ENCODE assay signal across 8 cellular contexts in genomic region chr14:23559010-23559920, GRCh38. TPM values are rescaled to one million over a fixed set of nuclear protein-coding genes. Genes with fewer than 3 reads are reported as not detected.
DNase-seq lines count a peak whose midpoint lies in the region; ATAC-seq and TF ChIP-seq lines count a peak whose summit lies in the region.

No MANE protein-coding gene starts in this region.

- peaks cover 41% of the 10 kb centered on the region for H3K4me1 Mint-ChIP-seq in activated CD8-positive, alpha-beta memory T cell treated with anti-CD3 and anti-CD28 coated beads, Interleukin-2, amount 10 ng/mL, durations not matched to agents 7 days and 5 days
- peaks cover 24% of the 10 kb centered on the region for H3K4me1 Mint-ChIP-seq in osteocyte (ENCODE audit: unreplicated experiment)

- TF ChIP-seq POLR2A in erythroblast (IDR thresholded peaks at IDR 0.05; ENCODE audit: low read length) (no peak), vagina (IDR thresholded peaks at IDR 0.05) (no peak)

- H3K4me3 ChIP-seq in vagina: no peak overlapping the region

- no peak overlapping the region for H3K4me3 Mint-ChIP-seq in activated CD8-positive, alpha-beta memory T cell treated with anti-CD3 and anti-CD28 coated beads, Interleukin-2, amount 10 ng/mL, durations not matched to agents 7 days and 5 days
- no peak overlapping the region for H3K4me3 Mint-ChIP-seq in osteocyte (ENCODE audit: unreplicated experiment)

- peak overlapping the region; percentile 3 for H3K27ac Mint-ChIP-seq in activated CD8-positive, alpha-beta memory T cell treated with anti-CD3 and anti-CD28 coated beads, Interleukin-2, amount 10 ng/mL, durations not matched to agents 7 days and 5 days
- H3K27ac Mint-ChIP-seq in osteocyte (ENCODE audit: unreplicated experiment): no peak overlapping the region

- H3K4me1 ChIP-seq in vagina: peaks cover 34% of the 10 kb centered on the region

- intact Hi-C loops in vagina (cut with DNase I): no loop called here

- H3K36me3 ChIP-seq in vagina: peaks cover 0 to 36% of the 10 kb centered on the region in 2 donors

- CTCF ChIA-PET in activated CD8-positive, alpha-beta memory T cell treated with anti-CD3 and anti-CD28 coated beads, Interleukin-2, amount 10 ng/mL, durations not matched to agents 7 days and 5 days (lab: Charles Lee): interaction anchor here (0.7 to 10.0 kb wide), 28 partner anchors 7 to 534 kb away, joined by 3 to 212 read pairs (median 3); partner anchors contain the start of genes AP1G2, HOMEZ, NGDN and PABPN1

- H3K27me3 Mint-ChIP-seq in activated CD8-positive, alpha-beta memory T cell treated with anti-CD3 and anti-CD28 coated beads, Interleukin-2, amount 10 ng/mL, durations not matched to agents 7 days and 5 days: no peaks in the 10 kb centered on the region
- no peaks in the 10 kb centered on the region for H3K27me3 Mint-ChIP-seq in osteocyte (ENCODE audit: unreplicated experiment)

- peaks cover 26% of the 10 kb centered on the region for H3K36me3 Mint-ChIP-seq in activated CD8-positive, alpha-beta memory T cell treated with anti-CD3 and anti-CD28 coated beads, Interleukin-2, amount 10 ng/mL, durations not matched to agents 7 days and 5 days
- H3K36me3 Mint-ChIP-seq in osteocyte (ENCODE audit: unreplicated experiment): peaks cover 4% of the 10 kb centered on the region

- no peak for ATAC-seq in activated CD8-positive, alpha-beta memory T cell treated with anti-CD3 and anti-CD28 coated beads, Interleukin-2, amount 10 ng/mL, durations not matched to agents 7 days and 5 days
- no peak for ATAC-seq in GM21360 (IDR thresholded peaks at IDR 0.05; ENCODE audit: unreplicated experiment)

- H3K27me3 ChIP-seq in vagina: no peaks in the 10 kb centered on the region

- no peaks in the 10 kb centered on the region for H3K9me3 Mint-ChIP-seq in activated CD8-positive, alpha-beta memory T cell treated with anti-CD3 and anti-CD28 coated beads, Interleukin-2, amount 10 ng/mL, durations not matched to agents 7 days and 5 days (ENCODE audit: low read depth)
- no peaks in the 10 kb centered on the region for H3K9me3 Mint-ChIP-seq in osteocyte (ENCODE audit: unreplicated experiment)

- DNase-seq in NCI-H748 (lab: John Stamatoyannopoulos, UW; ENCODE audit: unreplicated experiment) (peak; percentile 63), NCI-H748 treated with DMSO at 0.1 percent for 48 hours (lab: John Stamatoyannopoulos, UW) (no peak), NCI-H2196 treated with DMSO at 0.1 percent for 48 hours (lab: John Stamatoyannopoulos, UW; ENCODE audit: unreplicated experiment) (peak; percentile 44), erythroblast (lab: John Stamatoyannopoulos, UW) (peak; percentile 76 to 86), osteocyte (ENCODE audit: extremely low spot score, unreplicated experiment) (no peak), vagina (ENCODE audit: extremely low spot score in 2 of 2) (no peak)
- DNase-seq in activated CD8-positive, alpha-beta memory T cell treated with anti-CD3 and anti-CD28 coated beads, Interleukin-2, amount 10 ng/mL, durations not matched to agents 7 days and 5 days: peak; percentile 78

- TF ChIP-seq CTCF in osteocyte (IDR thresholded peaks at IDR 0.05) (peak; percentile 90), vagina (IDR thresholded peaks at IDR 0.05) (peak in 2 of 3 experiments; percentile 38 to 68)

- H3K27ac ChIP-seq in vagina: no peak overlapping the region

- no peaks in the 10 kb centered on the region for H3K9me3 ChIP-seq in vagina

RNA-seq across cellular contexts. Expression of gene THTPA, which starts 3.2 kb away (rescaled TPM):
- total RNA-seq in activated CD8-positive, alpha-beta memory T cell treated with anti-CD3 and anti-CD28 coated beads, Interleukin-2, amount 10 ng/mL, durations not matched to agents 7 days and 5 days: 10 to 100 TPM; 13.5 to 15.6 TPM
- total RNA-seq in osteocyte (22.3 and 25.7 TPM in 2 replicates), vagina (15.0 TPM)

RNA-seq across cellular contexts. Expression of gene ZFHX2, which starts 7.7 kb away (rescaled TPM):
- 1 to 10 TPM; 1.8 to 2.7 TPM for total RNA-seq in activated CD8-positive, alpha-beta memory T cell treated with anti-CD3 and anti-CD28 coated beads, Interleukin-2, amount 10 ng/mL, durations not matched to agents 7 days and 5 days
- 3.8 and 5.7 TPM in 2 replicates for total RNA-seq in osteocyte
- total RNA-seq in vagina: 0.74 TPM

RNA-seq across cellular contexts. Expression of gene AP1G2, which starts 8.3 kb away (rescaled TPM):
- 100 to 1,000 TPM; 222 to 294 TPM for total RNA-seq in activated CD8-positive, alpha-beta memory T cell treated with anti-CD3 and anti-CD28 coated beads, Interleukin-2, amount 10 ng/mL, durations not matched to agents 7 days and 5 days
- total RNA-seq in osteocyte (27.5 and 32.6 TPM in 2 replicates), vagina (122 TPM)

RNA-seq across cellular contexts. Expression of gene JPH4, which starts 19.3 kb away (rescaled TPM):
- total RNA-seq in activated CD8-positive, alpha-beta memory T cell treated with anti-CD3 and anti-CD28 coated beads, Interleukin-2, amount 10 ng/mL, durations not matched to agents 7 days and 5 days: under 1 TPM in 1 of 2 experiments, not detected in 1; 0.77 TPM
- total RNA-seq in osteocyte: not detected in 2 replicates
- 10.6 TPM for total RNA-seq in vagina

Comparison
In these comparisons a context has a peak if more than half of its experiments do, and no peak if none do; other contexts are left out.
1. DNase-seq: peak in NCI-H748 (single experiment), NCI-H2196 treated with DMSO at 0.1 percent for 48 hours (single experiment), activated CD8-positive, alpha-beta memory T cell treated with anti-CD3 and anti-CD28 coated beads, Interleukin-2, amount 10 ng/mL, durations not matched to agents 7 days and 5 days (single experiment) and erythroblast (2 of 2); none in NCI-H748 treated with DMSO at 0.1 percent for 48 hours (single experiment), osteocyte (single experiment) and vagina (0 of 2).